ENCODE assay signal across 9 cellular contexts in genomic region chr13:75458696-75459422, GRCh38. TPM values are rescaled to one million over a fixed set of nuclear protein-coding genes. Genes with fewer than 3 reads are reported as not detected.
DNase-seq lines count a peak whose midpoint lies in the region; ATAC-seq, FAIRE-seq and TF ChIP-seq lines count a peak whose summit lies in the region.
"Had no signal": no experiment of that assay in that cellular context is flagged by ENCODE, and none has a peak within 500 bp of the region (broad histone marks: within the 10 kb centered on the region; RNA-seq: fewer than 3 reads in every experiment).

No MANE protein-coding gene starts in this region.

- no peak for FAIRE-seq in RCC 7860 (lab: Jason Lieb, UNC)

- DNase-seq in COR-L47 (lab: John Stamatoyannopoulos, UW) (peak; percentile 82), MCF 10A (ENCODE audit: unreplicated experiment) (no peak), neural crest cell (ENCODE audit: low read depth, low spot score) (no peak), RCC 7860 (ENCODE audit: low spot score) (no peak), CD14-positive monocyte (ENCODE audit: low spot score) (no peak)
- no peak for DNase-seq in T-helper 2 cell treated with Interferon-gamma antibody and Interleukin-4, amounts not matched to agents 5 μg/mL and 100 μg/mL, for 36 hours (ENCODE audit: low spot score)

- H3K9me3 Mint-ChIP-seq in MCF 10A (ENCODE audit: unreplicated experiment) (no peaks in the 10 kb centered on the region), neural crest cell (peaks cover 4% of the 10 kb centered on the region), CD14-positive monocyte (peaks cover 0 to 2% (median 2%) of the 10 kb centered on the region in 7 donors)
- no peaks in the 10 kb centered on the region for H3K9me3 Mint-ChIP-seq in T-helper 2 cell treated with Interferon-gamma antibody and Interleukin-4, amounts not matched to agents 5 μg/mL and 100 μg/mL, for 36 hours

- intact Hi-C loops in MCF 10A (cut with micrococcal nuclease) (no loop called here), CD14-positive monocyte (cut with micrococcal nuclease) (no loop called here)

- H3K4me1 Mint-ChIP-seq in MCF 10A (ENCODE audit: insufficient read depth, unreplicated experiment) (peaks cover 30% of the 10 kb centered on the region), neural crest cell (peaks cover 7% of the 10 kb centered on the region), CD14-positive monocyte (no peaks in the 10 kb centered on the region)
- H3K4me1 Mint-ChIP-seq in T-helper 2 cell treated with Interferon-gamma antibody and Interleukin-4, amounts not matched to agents 5 μg/mL and 100 μg/mL, for 36 hours (ENCODE audit: low read depth): no peaks in the 10 kb centered on the region

- CTCF ChIA-PET in MCF 10A (lab: Yijun Ruan, JAX): interaction anchor here (0.6 to 1.4 kb wide), 4 partner anchors 10 to 94 kb away, joined by 3 to 6 read pairs (median 4); partner anchors contain the start of gene TBC1D4

- H3K36me3 Mint-ChIP-seq in MCF 10A (ENCODE audit: insufficient read depth, unreplicated experiment) (no peaks in the 10 kb centered on the region), neural crest cell (ENCODE audit: low read depth) (peaks cover 7% of the 10 kb centered on the region), CD14-positive monocyte (no peaks in the 10 kb centered on the region)
- no peaks in the 10 kb centered on the region for H3K36me3 Mint-ChIP-seq in T-helper 2 cell treated with Interferon-gamma antibody and Interleukin-4, amounts not matched to agents 5 μg/mL and 100 μg/mL, for 36 hours (ENCODE audit: low read depth)

- no peak overlapping the region for H3K4me3 Mint-ChIP-seq in MCF 10A (ENCODE audit: unreplicated experiment)
- H3K4me3 Mint-ChIP-seq in neural crest cell: no peak overlapping the region
- no peak overlapping the region for H3K4me3 Mint-ChIP-seq in T-helper 2 cell treated with Interferon-gamma antibody and Interleukin-4, amounts not matched to agents 5 μg/mL and 100 μg/mL, for 36 hours
- H3K4me3 Mint-ChIP-seq in CD14-positive monocyte: no peak overlapping the region

- BruUV-seq in MCF 10A (replicated peaks; lab: Mats Ljungman, UMichigan): no TSS peak

- ATAC-seq in GM19468 (IDR thresholded peaks at IDR 0.05; ENCODE audit: extremely low read depth, unreplicated experiment): peak; percentile 98
- peak; percentile 99 for ATAC-seq in HG03439 (IDR thresholded peaks at IDR 0.05; ENCODE audit: unreplicated experiment)
- ATAC-seq: Panc1 had no signal

- POLR2A ChIA-PET in MCF 10A (lab: Yijun Ruan, JAX): interaction anchor here (0.8 to 1.9 kb wide), 5 partner anchors 9 to 41 kb away, joined by 3 to 10 read pairs (median 5); no protein-coding TSS in a partner anchor

- H3K27me3 Mint-ChIP-seq in MCF 10A (ENCODE audit: insufficient read depth, unreplicated experiment): no peaks in the 10 kb centered on the region
- H3K27me3 Mint-ChIP-seq in neural crest cell (ENCODE audit: low read depth): no peaks in the 10 kb centered on the region
- H3K27me3 Mint-ChIP-seq in T-helper 2 cell treated with Interferon-gamma antibody and Interleukin-4, amounts not matched to agents 5 μg/mL and 100 μg/mL, for 36 hours (ENCODE audit: low read depth): peaks cover 8% of the 10 kb centered on the region
- H3K27me3 Mint-ChIP-seq in CD14-positive monocyte (ENCODE audit: low read depth in 3 of 3): peaks cover 0 to 3% (median 1%) of the 10 kb centered on the region in 3 donors

- H3K27ac Mint-ChIP-seq in MCF 10A (ENCODE audit: low read depth, unreplicated experiment) (peak overlapping the region; percentile 3), neural crest cell (ENCODE audit: unreplicated experiment) (peak overlapping the region; percentile 92), CD14-positive monocyte (no peak overlapping the region)
- no peak overlapping the region for H3K27ac Mint-ChIP-seq in T-helper 2 cell treated with Interferon-gamma antibody and Interleukin-4, amounts not matched to agents 5 μg/mL and 100 μg/mL, for 36 hours

- no peak for TF ChIP-seq CTCF in MCF 10A (IDR thresholded peaks at IDR 0.05; ENCODE audit: unreplicated experiment)
- TF ChIP-seq CTCF in neural crest cell (conservative IDR thresholded peaks at IDR 0.05): no peak
- TF ChIP-seq CTCF in CD14-positive monocyte (IDR thresholded peaks at IDR 0.05): no peak

RNA-seq across cellular contexts. Expression of gene TBC1D4, which starts 23.1 kb away (rescaled TPM):
- total RNA-seq in MCF 10A (2022) (6.6 and 9.3 TPM in 2 replicates), neural crest cell (13.3 and 13.4 TPM in 2 replicates)
- 1 to 10 TPM; 2.0 to 2.5 TPM for polyA plus RNA-seq in CD14-positive monocyte

Comparison
In these comparisons a context has a peak if more than half of its experiments do, and no peak if none do; other contexts are left out.
1. H3K27ac Mint-ChIP-seq: peak in MCF 10A (single experiment) and neural crest cell (single experiment); none in T-helper 2 cell treated with Interferon-gamma antibody and Interleukin-4, amounts not matched to agents 5 μg/mL and 100 μg/mL, for 36 hours (single experiment) and CD14-positive monocyte (0 of 7).